In genomic region chr11:69350040-69350439, GRCh38 we compare ENCODE assay signal across 24 cellular contexts. TPM values are rescaled to one million over a fixed set of nuclear protein-coding genes. Genes with fewer than 3 reads are reported as not detected.
DNase-seq lines count a peak whose midpoint lies in the region; ATAC-seq, FAIRE-seq and TF ChIP-seq lines count a peak whose summit lies in the region.
"Had no signal": no experiment of that assay in that cellular context is flagged by ENCODE, and none has a peak within 500 bp of the region (broad histone marks: within the 10 kb centered on the region; RNA-seq: fewer than 3 reads in every experiment).

No MANE protein-coding gene starts in this region.

- H3K4me1 Mint-ChIP-seq in MCF 10A (ENCODE audit: insufficient read depth, unreplicated experiment) = peaks cover 21% of the 10 kb centered on the region
- no peaks in the 10 kb centered on the region for H3K4me1 Mint-ChIP-seq in CD4-positive, alpha-beta memory T cell
- H3K4me1 Mint-ChIP-seq: CD4-positive, CD25-positive, alpha-beta regulatory T cell had no signal

- H3K36me3 ChIP-seq in mammary epithelial cell (ENCODE audit: insufficient read depth, low read length) (no peaks in the 10 kb centered on the region), PC-3 (ENCODE audit: low read depth, low read length) (peaks cover 22% of the 10 kb centered on the region), endothelial cell of umbilical vein (ENCODE audit: control insufficient read depth in 2 of 2, extremely low read depth in 1 of 2, insufficient read depth in 2 of 2, low read length in 2 of 2) (no peaks in the 10 kb centered on the region)
- no peaks in the 10 kb centered on the region for H3K36me3 ChIP-seq in CD4-positive, alpha-beta memory T cell (ENCODE audit: insufficient read depth, low read length)

- H3K4me1 ChIP-seq in mammary epithelial cell (ENCODE audit: insufficient read depth, low read length) (peaks cover 35% of the 10 kb centered on the region), PC-3 (ENCODE audit: insufficient read depth, low read length) (peaks cover 42% of the 10 kb centered on the region), endothelial cell of umbilical vein (ENCODE audit: control insufficient read depth, extremely low read depth, insufficient read depth, low read length) (peaks cover 41% of the 10 kb centered on the region)
- no peaks in the 10 kb centered on the region for H3K4me1 ChIP-seq in CD4-positive, alpha-beta memory T cell (ENCODE audit: insufficient read depth, low read length)
- H3K4me1 ChIP-seq: BLaER1 had no signal

- TF ChIP-seq CTCF in MCF 10A (IDR thresholded peaks at IDR 0.05; ENCODE audit: unreplicated experiment) (no peak), mammary epithelial cell (conservative IDR thresholded peaks at IDR 0.05 in 1 of 2, IDR thresholded peaks at IDR 0.05 in 1 of 2; ENCODE audit: extremely low read depth in 1 of 2, insufficient read depth in 1 of 2, low read depth in 1 of 2, low read length in 2 of 2) (no peak), PC-3 (conservative IDR thresholded peaks at IDR 0.05; ENCODE audit: low read depth, low read length) (no peak), endothelial cell of umbilical vein (IDR thresholded peaks at IDR 0.05; ENCODE audit: extremely low read depth in 1 of 2, insufficient read depth in 1 of 2, low read depth in 1 of 2, low read length in 2 of 2) (no peak)

- H3K4me3 Mint-ChIP-seq in MCF 10A (ENCODE audit: unreplicated experiment) = no peak overlapping the region
- no peak overlapping the region for H3K4me3 Mint-ChIP-seq in CD4-positive, alpha-beta memory T cell
- H3K4me3 Mint-ChIP-seq: CD4-positive, CD25-positive, alpha-beta regulatory T cell had no signal

- H2AFZ ChIP-seq in mammary epithelial cell (ENCODE audit: low read depth, low read length) = no peak overlapping the region
- no peak overlapping the region for H2AFZ ChIP-seq in PC-3 (ENCODE audit: low read length)
- H2AFZ ChIP-seq in endothelial cell of umbilical vein (ENCODE audit: low read depth, low read length) = no peak overlapping the region

- dilution Hi-C loops in mammary epithelial cell (cut with HindIII; ENCODE audit: low sequenced_read_pairs) = no loop called here
- dilution Hi-C loops in endothelial cell of umbilical vein (cut with MboI; ENCODE audit: extremely low pct_ligation_motif_present, low sequenced_read_pairs) = no loop called here

- no peaks in the 10 kb centered on the region for H3K27me3 Mint-ChIP-seq in MCF 10A (ENCODE audit: insufficient read depth, unreplicated experiment)
- peaks cover 2 to 4% of the 10 kb centered on the region in 2 donors for H3K27me3 Mint-ChIP-seq in CD4-positive, alpha-beta memory T cell

- intact Hi-C loops in MCF 10A (cut with micrococcal nuclease) (loop anchor here (5.0 kb wide), 1 partner anchor 53 kb away; no protein-coding TSS in a partner anchor), mammary epithelial cell (cut with micrococcal nuclease) (loop anchor here (5.0 kb wide), 1 partner anchor 228 kb away; no protein-coding TSS in a partner anchor), PC-3 (cut with micrococcal nuclease) (loop anchor here (2.0 kb wide), 1 partner anchor 47 kb away; no protein-coding TSS in a partner anchor), endothelial cell of umbilical vein (cut with micrococcal nuclease) (no loop called here)
- intact Hi-C loops in CD4-positive, alpha-beta memory T cell (cut with micrococcal nuclease) = no loop called here

- ATAC-seq in PC-3 (no peak), left lobe of liver (no peak), HG03378 (IDR thresholded peaks at IDR 0.05; ENCODE audit: unreplicated experiment) (no peak)
- ATAC-seq: GM12878 had no signal

- H3K9me1 ChIP-seq in endothelial cell of umbilical vein (replicated peaks; ENCODE audit: control insufficient read depth, extremely low read depth, insufficient read depth, low read length) = no peaks in the 10 kb centered on the region

- no peaks in the 10 kb centered on the region for H3K9me2 ChIP-seq in PC-3 (replicated peaks; ENCODE audit: low read length)

- WGBS in mammary epithelial cell (ENCODE audit: low coverage, missing lambda C conversion rate) = 100% methylated on average over 1 of the region's 1 CpG

- H4K20me1 ChIP-seq in mammary epithelial cell (ENCODE audit: insufficient read depth, low read length) = no peaks in the 10 kb centered on the region
- no peaks in the 10 kb centered on the region for H4K20me1 ChIP-seq in PC-3 (ENCODE audit: low read length)
- no peaks in the 10 kb centered on the region for H4K20me1 ChIP-seq in endothelial cell of umbilical vein (replicated peaks; ENCODE audit: control insufficient read depth, extremely low read depth, insufficient read depth, low read length)
- H4K20me1 ChIP-seq: BLaER1 had no signal

- in situ Hi-C loops in mammary epithelial cell (cut with MboI; ENCODE audit: low sequenced_read_pairs in 2 of 2) = no loop called here

- H3K9ac ChIP-seq in mammary epithelial cell (ENCODE audit: insufficient read depth, low read length) (no peak overlapping the region), PC-3 (ENCODE audit: low read length) (no peak overlapping the region), endothelial cell of umbilical vein (replicated peaks; ENCODE audit: extremely low read depth, insufficient read depth, low read length) (no peak overlapping the region)
- H3K9ac ChIP-seq: BLaER1 had no signal

- H3K9me3 Mint-ChIP-seq in MCF 10A (ENCODE audit: unreplicated experiment) = peaks cover 8% of the 10 kb centered on the region
- peaks cover 0 to 7% (median 3%) of the 10 kb centered on the region in 8 donors for H3K9me3 Mint-ChIP-seq in CD4-positive, alpha-beta memory T cell

- POLR2A ChIA-PET in MCF 10A (lab: Yijun Ruan, JAX) = no interaction called here
- POLR2A ChIA-PET in PC-3 (lab: Charles Lee; ENCODE audit: unreplicated experiment) = interaction anchor here (0.7 kb wide), 1 partner anchor 227 kb away, joined by 3 read pairs; no protein-coding TSS in a partner anchor
- POLR2A ChIA-PET in endothelial cell of umbilical vein (lab: Charles Lee) = interaction anchor here (1.3 kb wide), 1 partner anchor 56 kb away, joined by 3 read pairs; the partner anchor contains the start of gene MYEOV
- POLR2A ChIA-PET in CD4-positive, alpha-beta memory T cell (lab: Charles Lee; ENCODE audit: partially characterized antibody) = no interaction called here

- DNase-seq in MCF 10A (ENCODE audit: unreplicated experiment) = no peak
- no peak for DNase-seq in mammary epithelial cell
- DNase-seq in PC-3 = no peak
- DNase-seq in endothelial cell of umbilical vein (ENCODE audit: low read depth, low spot score) = no peak
- no peak for DNase-seq in left lobe of liver (ENCODE audit: low spot score)
- no peak for DNase-seq in CD4-positive, alpha-beta memory T cell
- no peak for DNase-seq in D341Med (ENCODE audit: low spot score)
- DNase-seq: CD4-positive, CD25-positive, alpha-beta regulatory T cell; HCEC 1CT; KBM-7; MM.1S; NCI-H2029 treated with DMSO at 0.1 percent for 48 hours; NCI-H446 treated with DMSO at 0.1 percent for 48 hours; NCI-H526; NCI-H82; NK-92 treated with Interleukin-12 subunit alpha and Interleukin-12 subunit beta, amount 100 ng/mL, for 24 hours; SHP77 had no signal

- no peak overlapping the region for H3K4me3 ChIP-seq in mammary epithelial cell (replicated peaks in 1 of 3; ENCODE audit: insufficient read depth in 1 of 3, low read depth in 2 of 3, low read length in 3 of 3)
- H3K4me3 ChIP-seq in PC-3 (ENCODE audit: low read length) = no peak overlapping the region
- H3K4me3 ChIP-seq in endothelial cell of umbilical vein (replicated peaks in 1 of 3; ENCODE audit: insufficient read depth in 1 of 3, low read depth in 1 of 3, low read length in 3 of 3) = no peak overlapping the region
- H3K4me3 ChIP-seq in CD4-positive, alpha-beta memory T cell (ENCODE audit: low read length in 2 of 2) = no peak overlapping the region
- H3K4me3 ChIP-seq: BLaER1, GM12878 had no signal

- FAIRE-seq in endothelial cell of umbilical vein (lab: Jason Lieb, UNC) = no peak
- FAIRE-seq: GM12878, H1 had no signal

- CTCF ChIA-PET in MCF 10A (lab: Yijun Ruan, JAX) = interaction anchor here (0.6 to 0.7 kb wide), 2 partner anchors 176 to 1092 kb away, joined by 4 read pairs; no protein-coding TSS in a partner anchor
- CTCF ChIA-PET in mammary epithelial cell (lab: Charles Lee; ENCODE audit: low non-redundant PET) = no interaction called here
- CTCF ChIA-PET in PC-3 (lab: Charles Lee) = no interaction called here
- CTCF ChIA-PET in endothelial cell of umbilical vein (lab: Charles Lee) = interaction anchor here (1.3 kb wide), 1 partner anchor 32 kb away, joined by 3 read pairs; no protein-coding TSS in a partner anchor
- CTCF ChIA-PET in CD4-positive, alpha-beta memory T cell (lab: Charles Lee; ENCODE audit: partially characterized antibody) = no interaction called here

- H3K4me2 ChIP-seq in mammary epithelial cell (ENCODE audit: insufficient read depth, low read depth, low read length) (no peak overlapping the region), PC-3 (ENCODE audit: low read length) (peak overlapping the region; percentile 7; the same call in 1 of the 2 replicates), endothelial cell of umbilical vein (ENCODE audit: insufficient read depth, low read length) (peak overlapping the region; percentile 21)
- H3K4me2 ChIP-seq: BLaER1 had no signal

- H3K79me2 ChIP-seq in mammary epithelial cell (ENCODE audit: insufficient read depth, low read length) (no peaks in the 10 kb centered on the region), PC-3 (ENCODE audit: low read length) (peaks cover 55% of the 10 kb centered on the region), endothelial cell of umbilical vein (ENCODE audit: control insufficient read depth, insufficient read depth, low read length) (no peaks in the 10 kb centered on the region)

- no TSS peak for BruUV-seq in MCF 10A (replicated peaks; lab: Mats Ljungman, UMichigan)
- no TSS peak for BruUV-seq in mammary epithelial cell (replicated peaks; lab: Mats Ljungman, UMichigan)
- BruUV-seq in PC-3 (replicated peaks; lab: Mats Ljungman, UMichigan) = no TSS peak
- no TSS peak for BruUV-seq in endothelial cell of umbilical vein (replicated peaks; lab: Mats Ljungman, UMichigan)

- H3K27ac ChIP-seq in mammary epithelial cell (ENCODE audit: insufficient read depth, low read depth, low read length) (no peak overlapping the region), PC-3 (ENCODE audit: low read length) (peak overlapping the region; percentile 25; the same call in 1 of the 2 replicates), endothelial cell of umbilical vein (ENCODE audit: insufficient read depth, low read depth, low read length) (peak overlapping the region; percentile 47)
- H3K27ac ChIP-seq in CD4-positive, alpha-beta memory T cell (ENCODE audit: low read depth, low read length) = no peak overlapping the region
- H3K27ac ChIP-seq: 22Rv1, BLaER1, RWPE1 had no signal

- peak overlapping the region; percentile 32 for H3K27ac Mint-ChIP-seq in MCF 10A (ENCODE audit: low read depth, unreplicated experiment)
- no peak overlapping the region for H3K27ac Mint-ChIP-seq in CD4-positive, alpha-beta memory T cell
- H3K27ac Mint-ChIP-seq: CD4-positive, CD25-positive, alpha-beta regulatory T cell had no signal

- no peak for TF ChIP-seq POLR2A in endothelial cell of umbilical vein (IDR thresholded peaks at IDR 0.05; ENCODE audit: low read depth, low read length)

- peaks cover 6% of the 10 kb centered on the region for H3K36me3 Mint-ChIP-seq in MCF 10A (ENCODE audit: insufficient read depth, unreplicated experiment)
- H3K36me3 Mint-ChIP-seq in CD4-positive, alpha-beta memory T cell = no peaks in the 10 kb centered on the region
- H3K36me3 Mint-ChIP-seq: CD4-positive, CD25-positive, alpha-beta regulatory T cell had no signal

- H3F3A ChIP-seq in PC-3 (ENCODE audit: low read length, unreplicated experiment) = peaks cover 14% of the 10 kb centered on the region

- H3K27me3 ChIP-seq in mammary epithelial cell (ENCODE audit: insufficient read depth, low read length) = no peaks in the 10 kb centered on the region
- no peaks in the 10 kb centered on the region for H3K27me3 ChIP-seq in PC-3 (ENCODE audit: low read length)
- no peaks in the 10 kb centered on the region for H3K27me3 ChIP-seq in endothelial cell of umbilical vein (ENCODE audit: control insufficient read depth in 2 of 2, insufficient read depth in 2 of 2, low read length in 2 of 2)
- no peaks in the 10 kb centered on the region for H3K27me3 ChIP-seq in CD4-positive, alpha-beta memory T cell (ENCODE audit: insufficient read depth, low read length)

- H3K9me3 ChIP-seq in mammary epithelial cell (replicated peaks; ENCODE audit: insufficient read depth, low read length) (no peaks in the 10 kb centered on the region), PC-3 (ENCODE audit: low read length) (peaks cover 7% of the 10 kb centered on the region; the same call in 1 of the 2 replicates), endothelial cell of umbilical vein (replicated peaks; ENCODE audit: control insufficient read depth, insufficient read depth, low read length) (no peaks in the 10 kb centered on the region)
- H3K9me3 ChIP-seq in CD4-positive, alpha-beta memory T cell (ENCODE audit: control insufficient read depth in 1 of 2, low read length in 2 of 2) = no peaks in the 10 kb centered on the region

RNA-seq across cellular contexts. Expression of gene MYEOV, which starts 56.1 kb away (rescaled TPM):
- total RNA-seq in MCF 10A (2022) (0.49 TPM in 1 of 2 replicates, not detected in the other), mammary epithelial cell (under 1 TPM; 0.67 to 0.75 TPM), PC-3 (2014; rRNA removed) (59.0 and 71.8 TPM in 2 replicates), endothelial cell of umbilical vein (7.0 and 14.4 TPM in 2 replicates), left lobe of liver (0.78 TPM)
- polyA plus RNA-seq in mammary epithelial cell (0.59 TPM), endothelial cell of umbilical vein (3.8 TPM in 2 replicates)
- polyA minus RNA-seq in mammary epithelial cell (2.2 TPM), endothelial cell of umbilical vein (3.2 and 11.9 TPM in 2 replicates)
- polyA plus RNA-seq in endothelial cell of umbilical vein (2011; cell fraction: cytosol; rRNA removed) = 4.3 and 4.4 TPM in 2 replicates
- polyA plus RNA-seq in endothelial cell of umbilical vein (2011; cell fraction: nucleus; rRNA removed) = 4.6 and 6.6 TPM in 2 replicates
- polyA plus RNA-seq in endothelial cell of umbilical vein (2012) = 8.0 and 18.4 TPM in 2 replicates
- polyA minus RNA-seq in endothelial cell of umbilical vein (2011; cell fraction: cytosol; rRNA and poly(A)+ RNA removed) = not detected
- polyA minus RNA-seq in endothelial cell of umbilical vein (2011; cell fraction: nucleus; rRNA and poly(A)+ RNA removed) = 3.0 and 4.4 TPM in 2 replicates
- not detected for total RNA-seq in CD4-positive, alpha-beta memory T cell
- polyA plus RNA-seq in CD4-positive, alpha-beta memory T cell = not detected
- total RNA-seq: SK-MEL-5 had no signal
- polyA plus RNA-seq: CD4-positive, CD25-positive, alpha-beta regulatory T cell had no signal

Comparison
In these comparisons a context has a peak if more than half of its experiments do, and no peak if none do; other contexts are left out.
1. CTCF ChIA-PET loops: an anchor here in MCF 10A (0.6 to 0.7 kb wide) and endothelial cell of umbilical vein (1.3 kb wide); none called in mammary epithelial cell, PC-3 and CD4-positive, alpha-beta memory T cell.
2. H3K27ac ChIP-seq: peak in PC-3 (single experiment) and endothelial cell of umbilical vein (single experiment); none in mammary epithelial cell (single experiment) and CD4-positive, alpha-beta memory T cell (single experiment).
3. POLR2A ChIA-PET loops: an anchor here in PC-3 (0.7 kb wide) and endothelial cell of umbilical vein (1.3 kb wide); none called in MCF 10A and CD4-positive, alpha-beta memory T cell.
4. intact Hi-C loops: an anchor here in MCF 10A (5.0 kb wide), mammary epithelial cell (5.0 kb wide) and PC-3 (2.0 kb wide); none called in endothelial cell of umbilical vein and CD4-positive, alpha-beta memory T cell.